ENCODE assay signal across 9 cellular contexts in the genomic region with DNA sequence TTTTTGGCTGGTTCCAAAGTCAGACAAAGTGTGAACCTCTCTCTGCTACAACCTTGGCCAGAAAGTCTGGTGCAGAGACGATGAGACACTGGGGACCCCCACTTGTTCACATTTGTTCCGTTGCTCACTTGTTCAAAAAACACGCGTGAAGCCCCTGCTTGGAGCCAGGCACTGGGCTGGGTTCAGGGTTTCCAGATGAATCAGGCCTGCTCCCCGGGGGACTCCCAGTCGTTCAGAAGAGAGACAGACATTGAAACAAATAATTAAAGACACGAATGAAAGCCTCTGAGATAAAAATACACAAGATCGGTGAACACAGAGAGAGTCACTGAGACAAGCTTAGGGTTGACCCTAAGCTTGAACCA.
A peak's percentile ranks its signal among the peaks of the same experiment; 100 is the strongest.
DNase-seq lines count a peak whose midpoint lies in the region; ATAC-seq, FAIRE-seq and TF ChIP-seq lines count a peak whose summit lies in the region.
"Had no signal": no experiment of that assay in that cellular context is flagged by ENCODE, and none has a peak within 500 bp of the region (broad histone marks: within the 10 kb centered on the region; RNA-seq: fewer than 3 reads in every experiment).

No MANE protein-coding gene starts in this region.

- H3K4me3 Mint-ChIP-seq in CD4-positive, alpha-beta T cell: peak overlapping the region; percentile 39
- H3K4me3 Mint-ChIP-seq in dendritic cell treated with granulocyte-macrophage colony-stimulating factor and Interleukin-4, amounts not matched to agents 40 ng/mL and 50 ng/mL, for 4 days: no peak overlapping the region

- CTCF ChIA-PET in CD4-positive, alpha-beta T cell (lab: Charles Lee): interaction anchor here (0.6 to 2.6 kb wide), 8 partner anchors 8 to 99 kb away, joined by 3 to 20 read pairs (median 5); no protein-coding TSS in a partner anchor

- TF ChIP-seq POLR2A in Raji (IDR thresholded peaks at IDR 0.05; ENCODE audit: insufficient read depth, low read depth, low read length) (0 out of 2 replicates have a peak, but pooled peaks have one; percentile 10), H54 (IDR thresholded peaks at IDR 0.05; ENCODE audit: low read depth, low read length) (no peak)

- no peaks in the 10 kb centered on the region for H3K9me3 Mint-ChIP-seq in CD4-positive, alpha-beta T cell
- no peaks in the 10 kb centered on the region for H3K9me3 Mint-ChIP-seq in dendritic cell treated with granulocyte-macrophage colony-stimulating factor and Interleukin-4, amounts not matched to agents 40 ng/mL and 50 ng/mL, for 4 days

- no peak for FAIRE-seq in H54 (lab: Jason Lieb, UNC)

- DNase-seq in CD4-positive, alpha-beta T cell: no peak
- DNase-seq in NCI-H446 (lab: John Stamatoyannopoulos, UW) (no peak), ureter (ENCODE audit: low spot score) (no peak), H54 (ENCODE audit: insufficient read length, low spot score) (no peak), Right ventricle myocardium inferior (ENCODE audit: missing footprints) (no peak)
- DNase-seq: DND-41 had no signal

- peak overlapping the region; percentile 84 for H3K27ac Mint-ChIP-seq in CD4-positive, alpha-beta T cell
- peak overlapping the region; percentile 67 for H3K27ac Mint-ChIP-seq in dendritic cell treated with granulocyte-macrophage colony-stimulating factor and Interleukin-4, amounts not matched to agents 40 ng/mL and 50 ng/mL, for 4 days

- H3K4me1 Mint-ChIP-seq in CD4-positive, alpha-beta T cell (ENCODE audit: low read depth): peaks cover 68% of the 10 kb centered on the region
- no peaks in the 10 kb centered on the region for H3K4me1 Mint-ChIP-seq in dendritic cell treated with granulocyte-macrophage colony-stimulating factor and Interleukin-4, amounts not matched to agents 40 ng/mL and 50 ng/mL, for 4 days (ENCODE audit: low read depth)

- intact Hi-C loops in CD4-positive, alpha-beta T cell (cut with DNase I, micrococcal nuclease): loop anchor here (2.0 to 5.0 kb wide), 2 partner anchors 39 to 41 kb away; no protein-coding TSS in a partner anchor
- intact Hi-C loops in dendritic cell treated with granulocyte-macrophage colony-stimulating factor and Interleukin-4, amounts not matched to agents 40 ng/mL and 50 ng/mL, for 4 days (cut with micrococcal nuclease): loop anchor here (5.0 to 10.0 kb wide), 2 partner anchors 73 to 74 kb away; no protein-coding TSS in a partner anchor
- intact Hi-C loops in Right ventricle myocardium inferior (cut with DNase I): no loop called here

- POLR2A ChIA-PET in CD4-positive, alpha-beta T cell (lab: Charles Lee): interaction anchor here (0.5 to 7.5 kb wide), 7 partner anchors 8 to 1087 kb away, joined by 3 to 100 read pairs (median 5); a partner anchor contains a TSS

- H3K27ac ChIP-seq in CD4-positive, alpha-beta T cell (ENCODE audit: low read depth, low read length): peak overlapping the region; percentile 84

- no peak for ATAC-seq in CD4-positive, alpha-beta T cell (ENCODE audit: poor library complexity)
- ATAC-seq in GM21576 (IDR thresholded peaks at IDR 0.05; ENCODE audit: unreplicated experiment) (peak; percentile 9), Right ventricle myocardium inferior (no peak)

- H3K9me3 ChIP-seq in CD4-positive, alpha-beta T cell (ENCODE audit: control insufficient read depth, low read length): no peaks in the 10 kb centered on the region

- H3K36me3 Mint-ChIP-seq in CD4-positive, alpha-beta T cell (ENCODE audit: low read depth): no peaks in the 10 kb centered on the region
- no peaks in the 10 kb centered on the region for H3K36me3 Mint-ChIP-seq in dendritic cell treated with granulocyte-macrophage colony-stimulating factor and Interleukin-4, amounts not matched to agents 40 ng/mL and 50 ng/mL, for 4 days (ENCODE audit: low read depth)

- H3K27me3 ChIP-seq in CD4-positive, alpha-beta T cell (ENCODE audit: control insufficient read depth, insufficient read depth, low read length): no peaks in the 10 kb centered on the region

- no peaks in the 10 kb centered on the region for H3K27me3 Mint-ChIP-seq in CD4-positive, alpha-beta T cell
- H3K27me3 Mint-ChIP-seq in dendritic cell treated with granulocyte-macrophage colony-stimulating factor and Interleukin-4, amounts not matched to agents 40 ng/mL and 50 ng/mL, for 4 days: peaks cover 36% of the 10 kb centered on the region

- TF ChIP-seq CTCF in CD4-positive, alpha-beta T cell (IDR thresholded peaks at IDR 0.05): no peak
